Comparison of ENCODE assay signal across 23 cellular contexts in the genomic region with DNA sequence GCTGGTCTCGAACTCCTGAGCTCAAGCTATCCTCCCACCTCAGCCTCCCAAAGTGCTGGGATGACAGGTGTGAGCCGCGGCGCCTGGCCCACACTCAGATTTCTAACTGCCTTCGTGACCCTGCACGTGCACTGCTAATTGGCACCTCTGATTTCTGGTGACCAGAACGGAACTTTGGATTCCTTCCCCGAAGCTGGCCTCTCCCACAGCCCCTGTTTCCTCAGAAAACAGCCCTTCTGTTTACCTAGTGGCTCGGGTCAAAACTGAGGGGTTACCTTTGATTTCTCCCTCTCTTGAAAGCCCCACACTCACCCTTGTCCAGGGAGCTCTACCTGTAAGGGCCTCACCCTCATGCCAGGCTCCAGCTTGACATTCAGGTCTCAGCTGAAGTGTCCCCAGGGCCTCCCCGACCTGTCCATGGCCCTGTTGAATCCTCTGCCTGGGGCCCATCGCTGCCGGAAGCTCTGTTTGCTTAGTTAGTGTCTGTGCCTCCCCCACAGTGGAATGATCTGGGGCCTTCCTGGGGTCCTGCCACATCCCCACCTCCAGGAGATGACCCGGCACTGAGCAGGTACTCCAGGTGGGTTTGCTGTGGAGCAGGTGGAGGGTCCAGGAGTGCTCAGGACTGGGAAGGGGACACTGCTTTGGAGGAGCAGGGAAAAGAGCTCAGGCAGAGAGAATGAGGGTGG. TPM values are rescaled to one million over a fixed set of nuclear protein-coding genes. Genes with fewer than 3 reads are reported as not detected.
"Had no signal": no experiment of that assay in that cellular context is flagged by ENCODE, and none has a peak within 500 bp of the region (broad histone marks: within the 10 kb centered on the region; RNA-seq: fewer than 3 reads in every experiment).

No MANE protein-coding gene starts in this region.

- ATAC-seq: activated CD8-positive, alpha-beta memory T cell treated with anti-CD3 and anti-CD28 coated beads, Interleukin-2, amount 10 ng/mL, durations not matched to agents 7 days and 5 days; Panc1; Right ventricle myocardium inferior; T-cell had no signal

- H3K4me3 Mint-ChIP-seq: activated CD4-positive, alpha-beta T cell treated with anti-CD3 and anti-CD28 coated beads, Interleukin-2, amount 10 ng/mL, durations not matched to agents 24 days and 14 days; activated CD8-positive, alpha-beta memory T cell treated with anti-CD3 and anti-CD28 coated beads, Interleukin-2, amount 10 ng/mL, durations not matched to agents 7 days and 5 days; activated naive CD4-positive, alpha-beta T cell treated with anti-CD3 and anti-CD28 coated beads, Interleukin-2, amount 50 U/mL, for 24 hours; activated T-cell treated with anti-CD3 and anti-CD28 coated beads, Interleukin-2, amount 50 U/mL, for 24 hours; activated T-helper 1 cell treated with anti-CD3 and anti-CD28 coated beads, Interleukin-12 subunit alpha, Interleukin-12 subunit beta, Interleukin-2, Interleukin-4 antibody, amounts not matched to agents 30 ng/mL and 10 ng/mL and 1 ng/mL, durations not matched to agents 14 hours and 24 hours and 36 hours; T-cell had no signal

- H3K9me3 ChIP-seq: breast epithelium had no signal

- H3K4me1 Mint-ChIP-seq: activated CD4-positive, alpha-beta T cell treated with anti-CD3 and anti-CD28 coated beads, Interleukin-2, amount 10 ng/mL, durations not matched to agents 24 days and 14 days; activated CD8-positive, alpha-beta memory T cell treated with anti-CD3 and anti-CD28 coated beads, Interleukin-2, amount 10 ng/mL, durations not matched to agents 7 days and 5 days; activated naive CD4-positive, alpha-beta T cell treated with anti-CD3 and anti-CD28 coated beads, Interleukin-2, amount 50 U/mL, for 24 hours; T-cell had no signal

- H3K27ac ChIP-seq: breast epithelium, SK-N-MC had no signal

- DNase-seq: activated CD4-positive, alpha-beta T cell treated with anti-CD3 and anti-CD28 coated beads, Interleukin-2, amount 10 ng/mL, durations not matched to agents 24 days and 14 days; activated CD4-positive, CD25-positive, alpha-beta regulatory T cell treated with anti-CD3 and anti-CD28 coated beads, Interleukin-2, amount 50 U/mL, for 72 hours; activated CD8-positive, alpha-beta memory T cell treated with anti-CD3 and anti-CD28 coated beads, Interleukin-2, amount 10 ng/mL, durations not matched to agents 7 days and 5 days; activated effector memory CD4-positive, alpha-beta T cell treated with Interleukin-2 at 50 U/mL for 16 hours; activated naive CD4-positive, alpha-beta T cell; activated T-cell treated with anti-CD3 and anti-CD28 coated beads, Interleukin-2, amount 50 U/mL, for 24 hours; MM.1S; NCI-H1105 treated with DMSO at 0.1 percent for 48 hours; NCI-H1436 treated with DMSO at 0.1 percent for 48 hours; NCI-H1930; NCI-H345; NCI-H510A; NCI-H526 treated with DMSO at 0.1 percent for 48 hours; T-cell had no signal

- H3K36me3 ChIP-seq: breast epithelium had no signal

- H3K4me3 ChIP-seq: breast epithelium, K562, SK-N-MC had no signal

- H3K27me3 ChIP-seq: breast epithelium had no signal

- H3K36me3 Mint-ChIP-seq: activated CD8-positive, alpha-beta memory T cell treated with anti-CD3 and anti-CD28 coated beads, Interleukin-2, amount 10 ng/mL, durations not matched to agents 7 days and 5 days; activated naive CD4-positive, alpha-beta T cell treated with anti-CD3 and anti-CD28 coated beads, Interleukin-2, amount 50 U/mL, for 24 hours; T-cell had no signal

- H3K9me3 Mint-ChIP-seq: activated CD4-positive, alpha-beta T cell treated with anti-CD3 and anti-CD28 coated beads, Interleukin-2, amount 10 ng/mL, durations not matched to agents 24 days and 14 days; activated naive CD4-positive, alpha-beta T cell treated with anti-CD3 and anti-CD28 coated beads, Interleukin-2, amount 50 U/mL, for 24 hours; activated T-cell treated with anti-CD3 and anti-CD28 coated beads, Interleukin-2, amount 50 U/mL, for 24 hours; activated T-helper 1 cell treated with anti-CD3 and anti-CD28 coated beads, Interleukin-12 subunit alpha, Interleukin-12 subunit beta, Interleukin-2, Interleukin-4 antibody, amounts not matched to agents 30 ng/mL and 10 ng/mL and 1 ng/mL, durations not matched to agents 14 hours and 24 hours and 36 hours; T-cell had no signal

- H3K27ac Mint-ChIP-seq: activated CD4-positive, alpha-beta T cell treated with anti-CD3 and anti-CD28 coated beads, Interleukin-2, amount 10 ng/mL, durations not matched to agents 24 days and 14 days; activated CD8-positive, alpha-beta memory T cell treated with anti-CD3 and anti-CD28 coated beads, Interleukin-2, amount 10 ng/mL, durations not matched to agents 7 days and 5 days; activated naive CD4-positive, alpha-beta T cell treated with anti-CD3 and anti-CD28 coated beads, Interleukin-2, amount 50 U/mL, for 24 hours; activated T-cell treated with anti-CD3 and anti-CD28 coated beads, Interleukin-2, amount 50 U/mL, for 24 hours; activated T-helper 1 cell treated with anti-CD3 and anti-CD28 coated beads, Interleukin-12 subunit alpha, Interleukin-12 subunit beta, Interleukin-2, Interleukin-4 antibody, amounts not matched to agents 30 ng/mL and 10 ng/mL and 1 ng/mL, durations not matched to agents 14 hours and 24 hours and 36 hours; T-cell had no signal

- H3K4me1 ChIP-seq: breast epithelium had no signal

RNA-seq across cellular contexts. Expression of gene FAM181A, which starts 24.4 kb away (rescaled TPM):
- total RNA-seq: activated CD4-positive, alpha-beta T cell treated with anti-CD3 and anti-CD28 coated beads, Interleukin-2, amount 10 ng/mL, durations not matched to agents 24 days and 14 days; activated CD8-positive, alpha-beta memory T cell treated with anti-CD3 and anti-CD28 coated beads, Interleukin-2, amount 10 ng/mL, durations not matched to agents 7 days and 5 days; activated T-helper 1 cell treated with anti-CD3 and anti-CD28 coated beads, Interleukin-12 subunit alpha, Interleukin-12 subunit beta, Interleukin-2, Interleukin-4 antibody, amounts not matched to agents 30 ng/mL and 10 ng/mL and 1 ng/mL, durations not matched to agents 14 hours and 24 hours and 36 hours; aorta; breast epithelium; K562; Right ventricle myocardium inferior; T-cell; T-helper 2 cell treated with Interferon-gamma antibody and Interleukin-4, amounts not matched to agents 100 ng/mL and 5 ng/mL, for 36 hours had no signal
